In genomic region chr4:170138580-170139194, GRCh38 we compare ENCODE assay signal across 9 cellular contexts. TPM values are rescaled to one million over a fixed set of nuclear protein-coding genes. Genes with fewer than 3 reads are reported as not detected.
DNase-seq lines count a peak whose midpoint lies in the region; ATAC-seq and TF ChIP-seq lines count a peak whose summit lies in the region.
"Had no signal": no experiment of that assay in that cellular context is flagged by ENCODE, and none has a peak within 500 bp of the region (broad histone marks: within the 10 kb centered on the region; RNA-seq: fewer than 3 reads in every experiment).

No MANE protein-coding gene starts in this region.

- no peak overlapping the region for H3K27ac Mint-ChIP-seq in CD8-positive, alpha-beta T cell
- H3K27ac Mint-ChIP-seq: activated naive CD8-positive, alpha-beta T cell had no signal

- H3K9me3 ChIP-seq in CD8-positive, alpha-beta T cell (ENCODE audit: low read length): no peaks in the 10 kb centered on the region

- H3K36me3 Mint-ChIP-seq in CD8-positive, alpha-beta T cell: no peaks in the 10 kb centered on the region
- H3K36me3 Mint-ChIP-seq: activated naive CD8-positive, alpha-beta T cell had no signal

- DNase-seq in CD8-positive, alpha-beta T cell: peak; percentile 33 to 72 (median 51)
- DNase-seq in NCI-H69 (lab: John Stamatoyannopoulos, UW) (peak; percentile 44), ecto neural progenitor cell (ENCODE audit: low spot score) (peak; percentile 83), medulla oblongata (ENCODE audit: extremely low spot score) (peak; percentile 82)
- DNase-seq in activated CD4-positive, alpha-beta T cell treated with anti-CD3 and anti-CD28 coated beads, Interleukin-2, amount 50 U/mL, for 24 hours (ENCODE audit: low read depth in 1 of 2, low spot score in 1 of 2): peak; percentile 26 to 63
- DNase-seq in stimulated activated CD8-positive, alpha-beta memory T cell treated with anti-CD3 and anti-CD28 coated beads, Interleukin-15, amount 100 ng/mL, for 24 hours (ENCODE audit: low read depth): peak; percentile 45

- peaks cover 2% of the 10 kb centered on the region for H3K27me3 Mint-ChIP-seq in CD8-positive, alpha-beta T cell (ENCODE audit: low read depth)

- peak; percentile 55 for TF ChIP-seq CTCF in CD8-positive, alpha-beta T cell (IDR thresholded peaks at IDR 0.05)

- intact Hi-C loops in CD8-positive, alpha-beta T cell (cut with DNase I, micrococcal nuclease): no loop called here

- no peaks in the 10 kb centered on the region for H3K9me3 Mint-ChIP-seq in CD8-positive, alpha-beta T cell

- H3K4me1 ChIP-seq in CD8-positive, alpha-beta T cell (ENCODE audit: insufficient read depth, low read length): no peaks in the 10 kb centered on the region

- no peak overlapping the region for H3K27ac ChIP-seq in CD8-positive, alpha-beta T cell (ENCODE audit: low read depth, low read length)

- no peaks in the 10 kb centered on the region for H3K36me3 ChIP-seq in CD8-positive, alpha-beta T cell (ENCODE audit: insufficient read depth, low read length)

- POLR2A ChIA-PET in CD8-positive, alpha-beta T cell (lab: Charles Lee): no interaction called here

- H3K4me1 Mint-ChIP-seq in CD8-positive, alpha-beta T cell (ENCODE audit: low read depth): peaks cover 5% of the 10 kb centered on the region

- ATAC-seq in CD8-positive, alpha-beta T cell: peak; percentile 59
- ATAC-seq in GM19397 (IDR thresholded peaks at IDR 0.05; ENCODE audit: unreplicated experiment) (peak; percentile 93), HG03469 (IDR thresholded peaks at IDR 0.05; ENCODE audit: unreplicated experiment) (peak; percentile 93)

- H3K4me3 ChIP-seq in CD8-positive, alpha-beta T cell (ENCODE audit: low read depth, low read length): no peak overlapping the region

- CTCF ChIA-PET in CD8-positive, alpha-beta T cell (lab: Charles Lee): interaction anchor here (0.9 to 1.2 kb wide), 3 partner anchors 10 to 15 kb away, joined by 3 read pairs; no protein-coding TSS in a partner anchor

- H3K27me3 ChIP-seq in CD8-positive, alpha-beta T cell (ENCODE audit: insufficient read depth, low read length): no peaks in the 10 kb centered on the region

- H3K4me3 Mint-ChIP-seq in CD8-positive, alpha-beta T cell: no peak overlapping the region
- H3K4me3 Mint-ChIP-seq: activated naive CD8-positive, alpha-beta T cell had no signal

RNA-seq across cellular contexts. Expression of gene AADAT, which starts 48.9 kb away (rescaled TPM):
- not detected for total RNA-seq in CD8-positive, alpha-beta T cell
